1 cellular context compared by ENCODE assay signal in genomic region chr19:35006342-35006998, GRCh38.
TF ChIP-seq lines count a peak whose summit lies in the region.

No MANE protein-coding gene starts in this region.

TF ChIP-seq in HepG2, 621 proteins besides CTCF, POLR2A, EP300 and RAD21 (continued from another document and continues in another):
- no peak for TF ChIP-seq ZNF646 (CRISPR knock-in tag; IDR thresholded peaks at IDR 0.05)
- TF ChIP-seq ZNF704 (CRISPR knock-in tag; IDR thresholded peaks at IDR 0.05; ENCODE audit: borderline replicate concordance): no peak; the same call in none of the 2 replicates
- peak; percentile 51; the same call in 1 of the 2 replicates for TF ChIP-seq MYC (CRISPR knock-in tag; IDR thresholded peaks at IDR 0.05; ENCODE audit: borderline replicate concordance)
- no peak for TF ChIP-seq ZSCAN31 (CRISPR knock-in tag; IDR thresholded peaks at IDR 0.05; ENCODE audit: low read depth)
- 0 out of 2 replicates have a peak, but pooled peaks have one; percentile 31 for TF ChIP-seq ZNF256 (CRISPR knock-in tag; conservative IDR thresholded peaks at IDR 0.05)
- no peak for TF ChIP-seq ZNF780A (CRISPR knock-in tag; IDR thresholded peaks at IDR 0.05)
- TF ChIP-seq MZF1 (CRISPR knock-in tag; IDR thresholded peaks at IDR 0.05; ENCODE audit: borderline replicate concordance): peak; percentile 78; the same call in 1 of the 2 replicates
- no peak for TF ChIP-seq NFIB (CRISPR knock-in tag; IDR thresholded peaks at IDR 0.05; ENCODE audit: borderline replicate concordance)
- TF ChIP-seq ZNF597 (CRISPR knock-in tag; IDR thresholded peaks at IDR 0.05): no peak
- TF ChIP-seq NR2F2 (IDR thresholded peaks at IDR 0.05; ENCODE audit: borderline replicate concordance, low read depth): peak; percentile 84; the same call in 1 of the 2 replicates
- no peak for TF ChIP-seq HNRNPUL1 (IDR thresholded peaks at IDR 0.05; ENCODE audit: low read depth, low read length)
- TF ChIP-seq ZMYM3 (CRISPR knock-in tag; IDR thresholded peaks at IDR 0.05): peak; percentile 77
- peak; percentile 66; the same call in 1 of the 2 replicates for TF ChIP-seq BCL3 (CRISPR knock-in tag; IDR thresholded peaks at IDR 0.05)
- TF ChIP-seq ZNF615 (CRISPR knock-in tag; IDR thresholded peaks at IDR 0.05; ENCODE audit: borderline replicate concordance): no peak
- peak; percentile 92 for TF ChIP-seq RXRB (CRISPR knock-in tag; IDR thresholded peaks at IDR 0.05; ENCODE audit: borderline replicate concordance)
- TF ChIP-seq REPIN1 (CRISPR knock-in tag; IDR thresholded peaks at IDR 0.05; ENCODE audit: borderline replicate concordance, low read depth): peak; percentile 60; the same call in 1 of the 2 replicates
- no peak for TF ChIP-seq ZSCAN20 (CRISPR knock-in tag; IDR thresholded peaks at IDR 0.05; ENCODE audit: borderline replicate concordance)
- TF ChIP-seq PAX8 (CRISPR knock-in tag; IDR thresholded peaks at IDR 0.05; ENCODE audit: borderline replicate concordance): no peak
- no peak for TF ChIP-seq ZFP36L2 (CRISPR knock-in tag; IDR thresholded peaks at IDR 0.05)
- TF ChIP-seq ZNF713 (CRISPR knock-in tag; IDR thresholded peaks at IDR 0.05): no peak
- TF ChIP-seq TBL1XR1 (IDR thresholded peaks at IDR 0.05; ENCODE audit: borderline replicate concordance, low read length, partially characterized antibody): peak; percentile 60
- no peak for TF ChIP-seq SP1 (IDR thresholded peaks at IDR 0.05)
- TF ChIP-seq SP1 (CRISPR knock-in tag; IDR thresholded peaks at IDR 0.05): peak; percentile 62
- peak; percentile 81 for TF ChIP-seq KDM2A (CRISPR knock-in tag; IDR thresholded peaks at IDR 0.05; ENCODE audit: borderline replicate concordance, low read depth)
- TF ChIP-seq ZNF143 (CRISPR knock-in tag; IDR thresholded peaks at IDR 0.05): no peak
- no peak for TF ChIP-seq SP2 (CRISPR knock-in tag; IDR thresholded peaks at IDR 0.05)
- TF ChIP-seq CCAR2 (optimal IDR thresholded peaks at IDR 0.05; ENCODE audit: low read depth, low read length): peak; percentile 37
- TF ChIP-seq ZFY (CRISPR knock-in tag; IDR thresholded peaks at IDR 0.05): peak; percentile 37; the same call in 1 of the 2 replicates
- no peak for TF ChIP-seq ATF6 (CRISPR knock-in tag; conservative IDR thresholded peaks at IDR 0.05)
- TF ChIP-seq ATF5 (CRISPR knock-in tag; IDR thresholded peaks at IDR 0.05; ENCODE audit: low read depth): no peak
- no peak for TF ChIP-seq MAFF (IDR thresholded peaks at IDR 0.05; ENCODE audit: low read depth, low read length)
- TF ChIP-seq SIX1 (CRISPR knock-in tag; IDR thresholded peaks at IDR 0.05; ENCODE audit: borderline replicate concordance): peak; percentile 90
- TF ChIP-seq DRAP1 (CRISPR knock-in tag; IDR thresholded peaks at IDR 0.05): peak; percentile 68
- TF ChIP-seq NRL (CRISPR knock-in tag; IDR thresholded peaks at IDR 0.05; ENCODE audit: borderline replicate concordance): no peak
- no peak for TF ChIP-seq ZBTB38 (CRISPR knock-in tag; IDR thresholded peaks at IDR 0.05)
- TF ChIP-seq ZNF567 (CRISPR knock-in tag; IDR thresholded peaks at IDR 0.05; ENCODE audit: borderline replicate concordance): no peak
- no peak for TF ChIP-seq DBP (CRISPR knock-in tag; IDR thresholded peaks at IDR 0.05; ENCODE audit: not compliant biosample characterization)
- TF ChIP-seq TSC22D2 (CRISPR knock-in tag; IDR thresholded peaks at IDR 0.05; ENCODE audit: borderline replicate concordance): no peak
- TF ChIP-seq ZNF788 (CRISPR knock-in tag; IDR thresholded peaks at IDR 0.05; ENCODE audit: borderline replicate concordance): 0 out of 2 replicates have a peak, but pooled peaks have one; percentile 38
- TF ChIP-seq ZFP62 (CRISPR knock-in tag; IDR thresholded peaks at IDR 0.05): no peak
- peak; percentile 42; the same call in 1 of the 2 replicates for TF ChIP-seq SNAI1 (CRISPR knock-in tag; IDR thresholded peaks at IDR 0.05; ENCODE audit: borderline replicate concordance)
- no peak for TF ChIP-seq ZNF335 (CRISPR knock-in tag; IDR thresholded peaks at IDR 0.05)
- TF ChIP-seq KLF13 (CRISPR knock-in tag; IDR thresholded peaks at IDR 0.05): no peak
- TF ChIP-seq CREBL2 (CRISPR knock-in tag; IDR thresholded peaks at IDR 0.05; ENCODE audit: borderline replicate concordance): no peak
- no peak for TF ChIP-seq REST (IDR thresholded peaks at IDR 0.05; ENCODE audit: borderline replicate concordance in 1 of 2, low read depth in 1 of 2, low read length in 2 of 2)
- no peak for TF ChIP-seq SIN3B (IDR thresholded peaks at IDR 0.05; ENCODE audit: low read length)
